29 cellular contexts compared by ENCODE assay signal in genomic region chr16:29779474-29779873, GRCh38. TPM values are rescaled to one million over a fixed set of nuclear protein-coding genes. Genes with fewer than 3 reads are reported as not detected.
DNase-seq lines count a peak whose midpoint lies in the region; ATAC-seq and TF ChIP-seq lines count a peak whose summit lies in the region.
"Had no signal": no experiment of that assay in that cellular context is flagged by ENCODE, and none has a peak within 500 bp of the region (broad histone marks: within the 10 kb centered on the region; RNA-seq: fewer than 3 reads in every experiment).

No MANE protein-coding gene starts in this region.

- H3K9me3 ChIP-seq in RWPE2 (ENCODE audit: severe bottlenecking) (no peaks in the 10 kb centered on the region), transverse colon (no peaks in the 10 kb centered on the region)
- H3K9me3 ChIP-seq: esophagus squamous epithelium, gastroesophageal sphincter, lower lobe of right lung, neutrophil, upper lobe of right lung had no signal

- DNase-seq in DMS 273 (lab: John Stamatoyannopoulos, UW; ENCODE audit: unreplicated experiment) (peak; percentile 31), DMS 273 treated with DMSO at 0.1 percent for 48 hours (lab: John Stamatoyannopoulos, UW) (no peak), RWPE2 (ENCODE audit: low spot score) (peak; percentile 76), glomerular visceral epithelial cell (ENCODE audit: extremely low spot score) (peak; percentile 10), transverse colon (no peak), erythroblast (lab: John Stamatoyannopoulos, UW) (no peak)
- no peak for DNase-seq in stimulated activated naive CD4-positive, alpha-beta T cell treated with Interleukin-2 at 50 U/mL for 16 hours (lab: John Stamatoyannopoulos, UW)
- DNase-seq: activated CD4-positive, alpha-beta T cell treated with anti-CD3 and anti-CD28 coated beads for 4 hours; activated T-cell treated with anti-CD3 and anti-CD28 coated beads, Interleukin-2, amount 50 U/mL, for 24 hours; AML-193; CD4-positive, alpha-beta memory T cell; effector memory CD8-positive, alpha-beta T cell; esophagus squamous epithelium; lower lobe of right lung; NCI-H1417 treated with DMSO at 0.1 percent for 48 hours; NCI-H2171; NCI-H524; stimulated activated CD8-positive, alpha-beta memory T cell treated with anti-CD3 and anti-CD28 coated beads, Interleukin-4, amount 100 ng/mL, for 48 hours; upper lobe of right lung had no signal

- WGBS in transverse colon (ENCODE audit: low coverage in 1 of 2), 2 donors: 81% methylated on average over 10 of the region's 10 CpGs; no CpG with 5 or more reads in 1 of the 2 donors

- in situ Hi-C loops in transverse colon (cut with MboI; ENCODE audit: low pct_ligation_motif_present in 1 of 4, low pct_unique_long_range_greater_than_20kb in 1 of 4, low sequenced_read_pairs in 3 of 4): no loop called here

- no peaks in the 10 kb centered on the region for H3K36me3 ChIP-seq in RWPE2 (ENCODE audit: low read depth)
- no peaks in the 10 kb centered on the region for H3K36me3 ChIP-seq in transverse colon
- H3K36me3 ChIP-seq: esophagus squamous epithelium, gastroesophageal sphincter, lower lobe of right lung, neutrophil, upper lobe of right lung had no signal

- intact Hi-C loops in transverse colon (cut with DNase I; ENCODE audit: low total_unique reads): no loop called here

- TF ChIP-seq POLR2A in transverse colon (IDR thresholded peaks at IDR 0.05): no peak
- TF ChIP-seq POLR2A in erythroblast (IDR thresholded peaks at IDR 0.05; ENCODE audit: low read length): no peak

- ATAC-seq in RWPE2 (ENCODE audit: low read depth) (peak; percentile 49), HG03280 (IDR thresholded peaks at IDR 0.05; ENCODE audit: unreplicated experiment) (no peak)
- ATAC-seq: effector memory CD8-positive, alpha-beta T cell; gastroesophageal sphincter; lower lobe of right lung; upper lobe of right lung had no signal

- TF ChIP-seq CTCF in RWPE2 (IDR thresholded peaks at IDR 0.05; ENCODE audit: poor library complexity, severe bottlenecking) (no peak), transverse colon (IDR thresholded peaks at IDR 0.05) (no peak)

- no peaks in the 10 kb centered on the region for H3K27me3 ChIP-seq in RWPE2 (ENCODE audit: insufficient read depth, poor library complexity, severe bottlenecking)
- H3K27me3 ChIP-seq in transverse colon: no peaks in the 10 kb centered on the region
- H3K27me3 ChIP-seq: neutrophil, upper lobe of right lung had no signal

- H3K4me3 ChIP-seq in RWPE2 (ENCODE audit: severe bottlenecking) (no peak overlapping the region), transverse colon (peak overlapping the region in 2 of 4 donors; percentile 15 to 26)
- H3K4me3 ChIP-seq: esophagus squamous epithelium, gastroesophageal sphincter, lower lobe of right lung, SK-N-MC, upper lobe of right lung had no signal

- TF ChIP-seq EP300 in transverse colon (IDR thresholded peaks at IDR 0.05; ENCODE audit: low read depth): no peak

- no peak overlapping the region for H3K27ac ChIP-seq in RWPE2 (ENCODE audit: poor library complexity, severe bottlenecking)
- peak overlapping the region in 3 of 4 donors; percentile 8 to 45 (median 19) for H3K27ac ChIP-seq in transverse colon
- H3K27ac ChIP-seq: 22Rv1, esophagus squamous epithelium, gastroesophageal sphincter, HL-60, lower lobe of right lung, neutrophil, SK-N-MC, upper lobe of right lung had no signal

- H3K4me1 ChIP-seq in RWPE2 (ENCODE audit: insufficient read depth, poor library complexity, severe bottlenecking) (peaks cover 7% of the 10 kb centered on the region), transverse colon (no peaks in the 10 kb centered on the region)
- H3K4me1 ChIP-seq: gastroesophageal sphincter, lower lobe of right lung had no signal

RNA-seq across cellular contexts. Expression of gene ZG16, which starts 1.4 kb away (rescaled TPM):
- total RNA-seq in transverse colon: 1,000 to 10,000 TPM in 1 of 4 donors, 100 to 1,000 TPM in 1, 10 to 100 TPM in 2; 73.4 to 1,268 (median 104) TPM
- total RNA-seq: activated CD8-positive, alpha-beta memory T cell treated with anti-CD3 and anti-CD28 coated beads for 36 hours; CD4-positive, alpha-beta memory T cell; esophagus squamous epithelium; gastroesophageal sphincter; kidney epithelial cell; lower lobe of right lung; pulmonary artery endothelial cell; skeletal muscle tissue; upper lobe of right lung had no signal

RNA-seq across cellular contexts. Expression of gene KIF22, which starts 11.1 kb away (rescaled TPM):
- 100 to 1,000 TPM in 1 of 4 donors, 10 to 100 TPM in 3; 37.6 to 159 (median 59.5) TPM for total RNA-seq in transverse colon

RNA-seq across cellular contexts. Expression of gene MAZ, which starts 26.9 kb away (rescaled TPM):
- 100 to 1,000 TPM; 170 to 292 (median 233) TPM for total RNA-seq in transverse colon

RNA-seq across cellular contexts. Expression of gene PRRT2, which starts 32.5 kb away (rescaled TPM):
- 1 to 10 TPM in 3 of 4 donors, not detected in 1; 1.4 to 6.0 (median 1.9) TPM for total RNA-seq in transverse colon

RNA-seq across cellular contexts. Expression of gene C16orf54, which starts 33.7 kb away (rescaled TPM):
- 1 to 10 TPM in 3 of 4 donors, not detected in 1; 3.0 to 8.2 (median 3.8) TPM for total RNA-seq in transverse colon
- total RNA-seq: kidney epithelial cell, pulmonary artery endothelial cell had no signal

Comparison
In these comparisons a context has a peak if more than half of its experiments do, and no peak if none do; other contexts are left out.
1. DNase-seq: peak in DMS 273 (single experiment), RWPE2 (single experiment) and glomerular visceral epithelial cell (single experiment); none in DMS 273 treated with DMSO at 0.1 percent for 48 hours (single experiment), transverse colon (single experiment), erythroblast (0 of 2) and stimulated activated naive CD4-positive, alpha-beta T cell treated with Interleukin-2 at 50 U/mL for 16 hours (single experiment).